Comparison of ENCODE assay signal across 8 cellular contexts in the genomic region with DNA sequence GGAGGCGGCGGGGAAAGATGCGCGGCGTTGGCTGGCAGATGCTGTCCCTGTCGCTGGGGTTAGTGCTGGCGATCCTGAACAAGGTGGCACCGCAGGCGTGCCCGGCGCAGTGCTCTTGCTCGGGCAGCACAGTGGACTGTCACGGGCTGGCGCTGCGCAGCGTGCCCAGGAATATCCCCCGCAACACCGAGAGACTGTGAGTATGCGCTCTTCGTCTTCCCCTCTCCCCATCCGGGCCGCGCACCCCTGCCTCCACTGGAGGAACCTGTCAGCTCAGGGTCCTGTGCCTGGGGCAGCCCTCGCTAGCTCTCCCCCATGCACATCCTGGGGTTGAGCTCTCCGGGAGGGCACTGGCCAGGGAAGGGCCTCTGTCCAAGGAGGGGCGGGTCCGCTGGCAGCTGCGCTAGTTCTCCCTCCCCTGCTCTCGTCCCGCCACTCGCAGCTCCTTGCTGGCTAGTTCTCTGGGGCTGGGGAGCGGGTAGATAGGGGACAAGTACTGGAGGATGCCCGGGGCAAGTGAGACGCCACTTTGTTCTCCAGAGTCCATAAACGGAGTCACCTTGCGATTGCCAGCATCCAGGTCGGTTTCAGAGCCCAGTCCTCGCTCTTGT.
DNase-seq lines count a peak whose midpoint lies in the region; ATAC-seq and TF ChIP-seq lines count a peak whose summit lies in the region.

No MANE protein-coding gene starts in this region.

- H3K4me3 ChIP-seq in WI38 (ENCODE audit: low read depth, low read length), result peak overlapping the region; percentile 62
- H3K4me3 ChIP-seq in iPS DF 6.9 (ENCODE audit: low read length), result peak overlapping the region; percentile 18; the same call in 1 of the 2 replicates
- H3K4me3 ChIP-seq in skin epidermis, result peak overlapping the region; percentile 27 to 56 (median 37)

- peaks cover 41% of the 10 kb centered on the region for H3K27me3 ChIP-seq in iPS DF 6.9 (ENCODE audit: control insufficient read depth, insufficient read depth, low read length)

- TF ChIP-seq CTCF in GM13976 (IDR thresholded peaks at IDR 0.05; ENCODE audit: borderline replicate concordance, control extremely low read depth, extremely low read depth, insufficient read depth, missing control alignments), result no peak
- TF ChIP-seq CTCF in WI38 (IDR thresholded peaks at IDR 0.05; ENCODE audit: low read depth, low read length), result no peak

- no CpG with 5 or more reads among the region's 38 CpGs for WGBS in iPS DF 6.9 (ENCODE audit: insufficient coverage, insufficient read length)

- no peak for ATAC-seq in GM21786 (IDR thresholded peaks at IDR 0.05; ENCODE audit: unreplicated experiment)

- no peaks in the 10 kb centered on the region for H3K36me3 ChIP-seq in iPS DF 6.9 (ENCODE audit: control insufficient read depth, insufficient read depth, low read length)

- no peaks in the 10 kb centered on the region for H3K9me3 ChIP-seq in iPS DF 6.9 (ENCODE audit: control insufficient read depth, insufficient read depth, low read length)

- peaks cover 3% of the 10 kb centered on the region; the same call in 1 of the 2 replicates for H3K4me1 ChIP-seq in iPS DF 6.9 (ENCODE audit: control insufficient read depth, insufficient read depth, low read length)

- in situ Hi-C loops in GM13976 (cut with MboI; ENCODE audit: low sequenced_read_pairs, unreplicated experiment), result loop anchor here (25.0 kb wide), 1 partner anchor 1567 kb away; no protein-coding TSS in a partner anchor

- peak; percentile 23 for DNase-seq in GM13976 (ENCODE audit: low spot score)
- DNase-seq in iPS DF 6.9 (ENCODE audit: low read depth, low spot score), result no peak
- no peak for DNase-seq in GDM1 (lab: John Stamatoyannopoulos, UW)
- DNase-seq in stimulated activated CD8-positive, alpha-beta memory T cell treated with anti-CD3 and anti-CD28 coated beads, Interleukin-4, amount 100 ng/mL, for 48 hours, result no peak
- DNase-seq in foreskin melanocyte, result no peak

- no peak overlapping the region for H3K27ac ChIP-seq in iPS DF 6.9 (ENCODE audit: low read length)
- peak overlapping the region in 4 of 21 experiments; percentile 37 to 68 (median 50) for H3K27ac ChIP-seq in skin epidermis
